8 cellular contexts compared by ENCODE assay signal in the genomic region with DNA sequence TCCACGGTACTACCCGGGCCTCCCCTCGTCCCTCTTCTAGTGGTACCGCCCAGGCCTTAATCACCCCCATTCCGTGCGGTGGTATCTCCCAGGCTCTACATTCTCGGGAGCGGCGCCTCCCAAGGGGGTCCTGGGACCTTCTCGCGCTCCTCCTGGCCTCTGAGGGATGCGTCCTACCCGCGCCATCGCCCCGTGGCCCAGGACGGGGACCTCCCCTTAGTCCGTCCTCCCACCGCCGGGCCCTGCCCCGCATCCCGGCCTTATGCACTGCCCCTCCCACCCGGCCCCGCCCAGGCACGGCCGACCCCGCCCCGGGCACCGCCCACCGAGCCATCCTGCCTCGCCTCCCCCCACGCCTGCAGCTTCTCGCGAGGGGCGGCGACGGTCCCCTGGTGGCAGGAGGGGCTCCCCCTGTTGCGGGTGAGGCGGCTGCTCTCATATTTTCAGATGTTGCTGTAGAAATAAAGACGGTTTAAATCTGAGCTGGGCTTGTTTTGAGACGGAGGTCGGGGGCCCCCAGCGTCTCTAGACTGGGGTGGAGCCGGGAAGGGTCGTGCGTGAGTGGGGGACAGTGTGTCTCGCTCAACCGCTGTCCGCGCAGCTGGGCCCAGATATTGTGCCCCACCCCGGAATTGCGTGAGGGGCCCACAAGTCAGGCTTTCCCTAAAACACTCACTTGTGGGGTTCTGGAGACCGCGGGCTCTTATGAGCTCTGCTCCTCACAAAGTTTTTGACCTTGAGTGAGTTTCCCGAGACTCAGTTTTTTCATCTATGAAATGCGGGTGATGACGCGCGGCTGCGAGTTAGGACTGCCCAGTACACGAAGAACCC. TPM values are rescaled to one million over a fixed set of nuclear protein-coding genes. Genes with fewer than 3 reads are reported as not detected.
DNase-seq lines count a peak whose midpoint lies in the region; ATAC-seq and TF ChIP-seq lines count a peak whose summit lies in the region.

No MANE protein-coding gene starts in this region.

- peak overlapping the region; percentile 66 for H4K5ac ChIP-seq in IMR-90 (ENCODE audit: low read depth, low read length)

- CTCF ChIA-PET in IMR-90 (lab: Yijun Ruan, JAX) = interaction anchor here (0.6 to 1.0 kb wide), 2 partner anchors 15 to 44 kb away, joined by 4 to 5 read pairs; no protein-coding TSS in a partner anchor

- 0 out of 3 replicates have a peak overlapping the region, but pooled peaks have one; percentile 45 for H2BK15ac ChIP-seq in IMR-90 (ENCODE audit: low read depth, low read length)

- peaks cover 2% of the 10 kb centered on the region; the same call in 1 of the 2 replicates for H3K9me1 ChIP-seq in IMR-90 (ENCODE audit: insufficient read depth, low read length)

- ATAC-seq in GM21423 (IDR thresholded peaks at IDR 0.05; ENCODE audit: unreplicated experiment) = peak; percentile 43
- ATAC-seq in IMR-90 (ENCODE audit: low read depth) = peak; percentile 83

- TF ChIP-seq RAD21 in IMR-90 (IDR thresholded peaks at IDR 0.05; ENCODE audit: low read length) = no peak

- intact Hi-C loops in IMR-90 (cut with micrococcal nuclease) = no loop called here

- H3K4me2 ChIP-seq in IMR-90 (ENCODE audit: low read depth, low read length) = peak overlapping the region; percentile 88

- peak overlapping the region; percentile 80 for H3K56ac ChIP-seq in IMR-90 (ENCODE audit: extremely low read depth, insufficient read depth, low read length)

- dilution Hi-C loops in IMR-90 (cut with HindIII; ENCODE audit: low sequenced_read_pairs, unreplicated experiment) = no loop called here

- H3K4ac ChIP-seq in IMR-90 (ENCODE audit: low read depth, low read length) = peak overlapping the region; percentile 91

- no TSS peak for BruUV-seq in IMR-90 (replicated peaks; lab: Mats Ljungman, UMichigan)

- peak overlapping the region; percentile 64 for H3K9ac ChIP-seq in IMR-90 (ENCODE audit: low read depth, low read length)

- peak overlapping the region; percentile 52 for H3K4me3 ChIP-seq in IMR-90 (ENCODE audit: insufficient read depth, low read depth, low read length)
- H3K4me3 ChIP-seq in suprapubic skin = peak overlapping the region; percentile 86

- peak overlapping the region; percentile 43 for H3K18ac ChIP-seq in IMR-90 (ENCODE audit: low read depth, low read length)

- DNase-seq in DMS153 treated with DMSO at 0.1 percent for 48 hours (lab: John Stamatoyannopoulos, UW; ENCODE audit: unreplicated experiment) = peak; percentile 44
- peak; percentile 79 for DNase-seq in IMR-90
- DNase-seq in SK-N-DZ (ENCODE audit: low spot score) = peak; percentile 87
- peak; percentile 85 for DNase-seq in activated naive CD4-positive, alpha-beta T cell treated with anti-CD3 and anti-CD28 coated beads, Interleukin-2, amount 50 U/mL, for 16 hours
- peak; percentile 91 for DNase-seq in globus pallidus (ENCODE audit: low spot score)
- peak; percentile 70 for DNase-seq in occipital lobe (lab: John Stamatoyannopoulos, UW)
- DNase-seq in suprapubic skin (ENCODE audit: low spot score in 2 of 2) = peak; percentile 93 to 94

- H3K4me1 ChIP-seq in IMR-90 (ENCODE audit: control insufficient read depth, insufficient read depth, low read length) (peaks cover 4% of the 10 kb centered on the region; the same call in 1 of the 2 replicates), suprapubic skin (peaks cover 41% of the 10 kb centered on the region)

- H2BK120ac ChIP-seq in IMR-90 (ENCODE audit: low read depth, low read length) = peak overlapping the region; percentile 13; the same call in 1 of the 2 replicates

- 0% methylated on average over 10 of the region's 61 CpGs; no CpG with 5 or more reads in 1 of the 2 experiments for WGBS in IMR-90 (ENCODE audit: extremely low coverage in 2 of 2, insufficient read length in 1 of 2), 2 experiments
- 0% methylated on average over 38 of the region's 61 CpGs for whole genome bisulfite sequencing in suprapubic skin

- H3K36me3 ChIP-seq in IMR-90 (ENCODE audit: control insufficient read depth, insufficient read depth, low read length) (peaks cover 37% of the 10 kb centered on the region), suprapubic skin (peaks cover 42% of the 10 kb centered on the region)

- peak overlapping the region; percentile 90; the same call in 1 of the 2 replicates for H3K23ac ChIP-seq in IMR-90 (ENCODE audit: low read depth, low read length)

- peak overlapping the region; percentile 28; the same call in 1 of the 2 replicates for H2BK20ac ChIP-seq in IMR-90 (ENCODE audit: low read depth, low read length)

- peak overlapping the region; percentile 95 for H2AFZ ChIP-seq in IMR-90 (replicated peaks; ENCODE audit: low read length, poor library complexity)

- peak overlapping the region; percentile 55 to 98 for H4K8ac ChIP-seq in IMR-90 (ENCODE audit: low read depth in 2 of 2, low read length in 2 of 2)

- peak overlapping the region; percentile 78 for H2BK5ac ChIP-seq in IMR-90 (ENCODE audit: low read depth, low read length, poor library complexity, severe bottlenecking)

- POLR2A ChIA-PET in IMR-90 (lab: Charles Lee; ENCODE audit: unreplicated experiment) = interaction anchor here (0.5 to 0.7 kb wide), 4 partner anchors 21 to 256 kb away, joined by 3 to 12 read pairs (median 6); a partner anchor contains a TSS

- TF ChIP-seq CTCF in IMR-90 (conservative IDR thresholded peaks at IDR 0.05; ENCODE audit: low read depth, low read length) (0 out of 2 replicates have a peak, but pooled peaks have one; percentile 18), suprapubic skin (IDR thresholded peaks at IDR 0.05) (peak in 1 of 2 donors; percentile 10)

- in situ Hi-C loops in IMR-90 (cut with MboI; ENCODE audit: low sequenced_read_pairs) = no loop called here

- H3K14ac ChIP-seq in IMR-90 (replicated peaks; ENCODE audit: low read depth, low read length) = peak overlapping the region; percentile 93

- peak overlapping the region; percentile 92 for H2AK5ac ChIP-seq in IMR-90 (ENCODE audit: low read depth, low read length)

- H3K27ac ChIP-seq in IMR-90 (ENCODE audit: insufficient read depth, low read length) (peak overlapping the region; percentile 66), suprapubic skin (peak overlapping the region; percentile 97)

- TF ChIP-seq EP300 in suprapubic skin (IDR thresholded peaks at IDR 0.05) = no peak

- H3K27me3 ChIP-seq in IMR-90 (ENCODE audit: control insufficient read depth, insufficient read depth, low read length) = no peaks in the 10 kb centered on the region
- H3K27me3 ChIP-seq in suprapubic skin = no peaks in the 10 kb centered on the region

- peaks cover 34% of the 10 kb centered on the region; the same call in 1 of the 2 replicates for H4K20me1 ChIP-seq in IMR-90 (ENCODE audit: insufficient read depth, low read length)

- TF ChIP-seq POLR2A in IMR-90 (IDR thresholded peaks at IDR 0.05; ENCODE audit: low read depth, low read length) = 0 out of 2 replicates have a peak, but pooled peaks have one; percentile 15
- TF ChIP-seq POLR2A in suprapubic skin (IDR thresholded peaks at IDR 0.05) = peak in 1 of 2 donors; percentile 41

- H3K79me1 ChIP-seq in IMR-90 (ENCODE audit: low read depth in 1 of 2, low read length in 2 of 2) = peaks cover 9 to 51% of the 10 kb centered on the region in 2 experiments; a peak in 3 of 4 replicates

- H2AK9ac ChIP-seq in IMR-90 (replicated peaks; ENCODE audit: low read depth, low read length, poor library complexity) = peak overlapping the region; percentile 93

- no peaks in the 10 kb centered on the region for H3K9me3 ChIP-seq in IMR-90 (ENCODE audit: control insufficient read depth, insufficient read depth, low read length)
- H3K9me3 ChIP-seq in suprapubic skin = no peaks in the 10 kb centered on the region

- peak overlapping the region; percentile 87 for H4K91ac ChIP-seq in IMR-90 (ENCODE audit: insufficient read depth, low read depth, low read length)

RNA-seq across cellular contexts. Expression of a gene that starts 0.8 kb away (rescaled TPM):
- total RNA-seq in IMR-90 (2012; rRNA removed) = 76.9 and 83.7 TPM in 2 replicates
- polyA plus RNA-seq in IMR-90 (2012; rRNA removed) = 248 and 296 TPM in 2 replicates
- 149 and 250 TPM in 2 replicates for polyA plus RNA-seq in IMR-90 (2012; cell fraction: cytosol; rRNA removed)
- polyA plus RNA-seq in IMR-90 (2012; cell fraction: nucleus; rRNA removed; ENCODE audit: low replicate concordance) = 91.2 and 145 TPM in 2 replicates
- 87.5 and 106 TPM in 2 replicates for polyA plus RNA-seq in SK-N-DZ (2014; cell fraction: cytosol; rRNA removed)
- polyA plus RNA-seq in SK-N-DZ (2014; cell fraction: nucleus; rRNA removed) = 43.1 and 43.3 TPM in 2 replicates
- 28.9 TPM for total RNA-seq in occipital lobe
- total RNA-seq in suprapubic skin = 100 to 1,000 TPM in 3 of 4 donors, 10 to 100 TPM in 1; 79.0 to 124 (median 115) TPM

RNA-seq across cellular contexts. Expression of a gene that starts 10.1 kb away (rescaled TPM):
- total RNA-seq in IMR-90 (2012; rRNA removed) = 6.9 and 7.9 TPM in 2 replicates
- 22.0 and 26.4 TPM in 2 replicates for polyA plus RNA-seq in IMR-90 (2012; rRNA removed)
- 17.9 and 22.6 TPM in 2 replicates for polyA plus RNA-seq in IMR-90 (2012; cell fraction: cytosol; rRNA removed)
- polyA plus RNA-seq in IMR-90 (2012; cell fraction: nucleus; rRNA removed; ENCODE audit: low replicate concordance) = 49.7 and 99.1 TPM in 2 replicates
- 23.3 and 28.5 TPM in 2 replicates for polyA plus RNA-seq in SK-N-DZ (2014; cell fraction: cytosol; rRNA removed)
- polyA plus RNA-seq in SK-N-DZ (2014; cell fraction: nucleus; rRNA removed) = 47.1 and 57.3 TPM in 2 replicates
- 31.5 TPM for total RNA-seq in occipital lobe
- 10 to 100 TPM; 18.1 to 22.8 (median 20.4) TPM for total RNA-seq in suprapubic skin

RNA-seq across cellular contexts. Expression of a gene that starts 10.4 kb away (rescaled TPM):
- total RNA-seq in IMR-90 (2012; rRNA removed) (0.54 and 0.83 TPM in 2 replicates), occipital lobe (33.1 TPM), suprapubic skin (1 to 10 TPM in 3 of 4 donors, not detected in 1; 1.1 to 2.5 (median 1.9) TPM)
- polyA plus RNA-seq in IMR-90 (2012; rRNA removed) = 3.4 and 5.2 TPM in 2 replicates
- polyA plus RNA-seq in IMR-90 (2012; cell fraction: cytosol; rRNA removed) = 3.2 and 6.7 TPM in 2 replicates
- polyA plus RNA-seq in IMR-90 (2012; cell fraction: nucleus; rRNA removed; ENCODE audit: low replicate concordance) = 4.2 and 9.4 TPM in 2 replicates
- polyA plus RNA-seq in SK-N-DZ (2014; cell fraction: cytosol; rRNA removed) = 9.1 and 13.5 TPM in 2 replicates
- 9.0 and 14.4 TPM in 2 replicates for polyA plus RNA-seq in SK-N-DZ (2014; cell fraction: nucleus; rRNA removed)

RNA-seq across cellular contexts. Expression of a gene that starts 21.3 kb away (rescaled TPM):
- total RNA-seq in IMR-90 (2012; rRNA removed) = 128 and 134 TPM in 2 replicates
- polyA plus RNA-seq in IMR-90 (2012; rRNA removed) = 207 and 219 TPM in 2 replicates
- polyA plus RNA-seq in IMR-90 (2012; cell fraction: cytosol; rRNA removed) = 235 and 292 TPM in 2 replicates
- polyA plus RNA-seq in IMR-90 (2012; cell fraction: nucleus; rRNA removed; ENCODE audit: low replicate concordance) = 160 and 316 TPM in 2 replicates
- polyA plus RNA-seq in SK-N-DZ (2014; cell fraction: cytosol; rRNA removed) = 115 and 153 TPM in 2 replicates
- 114 and 115 TPM in 2 replicates for polyA plus RNA-seq in SK-N-DZ (2014; cell fraction: nucleus; rRNA removed)
- total RNA-seq in occipital lobe = 32.4 TPM
- 10 to 100 TPM; 21.6 to 61.3 (median 56.1) TPM for total RNA-seq in suprapubic skin

RNA-seq across cellular contexts. Expression of a gene that starts 24.1 kb away (rescaled TPM):
- total RNA-seq in IMR-90 (2012; rRNA removed) (not detected in 2 replicates), occipital lobe (6.4 TPM), suprapubic skin (not detected)
- polyA plus RNA-seq in IMR-90 (2012; rRNA removed) = 0.03 and 0.07 TPM in 2 replicates
- 0.04 and 0.18 TPM in 2 replicates for polyA plus RNA-seq in IMR-90 (2012; cell fraction: cytosol; rRNA removed)
- polyA plus RNA-seq in IMR-90 (2012; cell fraction: nucleus; rRNA removed; ENCODE audit: low replicate concordance) = 0.11 and 0.21 TPM in 2 replicates
- polyA plus RNA-seq in SK-N-DZ (2014; cell fraction: cytosol; rRNA removed) = 3.3 and 4.1 TPM in 2 replicates
- 1.2 and 2.7 TPM in 2 replicates for polyA plus RNA-seq in SK-N-DZ (2014; cell fraction: nucleus; rRNA removed)

Comparison
In these comparisons a context has a peak if more than half of its experiments do, and no peak if none do; other contexts are left out.
1. Peak in every context shown above with its lines: DNase-seq, ATAC-seq, H3K4me3 ChIP-seq and H3K27ac ChIP-seq.